ENCODE assay signal across 1 cellular context in the genomic region with DNA sequence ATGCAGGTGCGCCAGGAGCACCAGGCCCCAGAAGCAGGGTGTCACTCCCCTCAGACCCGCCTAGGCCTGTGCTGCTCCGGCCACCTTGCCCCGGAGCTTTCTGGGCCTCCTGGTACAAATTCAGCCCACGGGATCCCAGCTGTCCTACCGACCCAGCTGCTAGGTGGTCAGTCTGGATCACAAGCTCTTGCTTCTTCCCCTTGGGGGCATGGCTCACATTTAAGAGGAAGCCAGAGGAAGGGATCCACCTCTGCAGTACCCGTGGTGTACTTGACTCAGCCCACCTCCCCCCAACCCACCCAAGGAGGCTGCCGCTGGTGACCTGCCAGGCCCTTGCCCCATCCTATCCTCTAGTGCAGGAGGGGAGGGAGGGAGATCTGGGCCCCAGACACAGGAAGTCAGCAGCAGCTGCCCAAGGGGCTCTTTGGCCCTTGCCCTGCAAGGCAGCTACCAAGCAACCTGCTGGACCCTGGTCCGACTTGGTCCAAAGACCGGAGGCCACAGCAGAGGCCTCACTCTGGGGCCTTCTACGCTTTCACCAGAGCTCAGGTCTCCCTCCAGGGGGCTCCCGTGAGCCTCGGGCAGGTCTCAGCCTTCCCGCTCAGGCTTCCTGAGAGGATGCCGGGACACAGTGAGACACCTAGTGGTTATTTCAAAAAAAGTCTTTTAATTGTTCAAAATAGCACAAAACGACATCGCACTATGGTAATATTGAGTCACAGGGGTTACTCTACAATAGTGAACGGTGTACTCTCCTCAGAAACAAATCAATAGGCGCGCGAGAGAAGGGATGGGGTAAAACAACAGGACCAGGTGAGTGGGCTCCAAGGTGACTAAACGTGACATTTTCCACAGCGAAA.
TF ChIP-seq lines count a peak whose summit lies in the region.

No MANE protein-coding gene starts in this region.

TF ChIP-seq in WTC11, 78 proteins besides CTCF, POLR2A, EP300 and RAD21 (continued from another document):
- TF ChIP-seq, protein P1, sequence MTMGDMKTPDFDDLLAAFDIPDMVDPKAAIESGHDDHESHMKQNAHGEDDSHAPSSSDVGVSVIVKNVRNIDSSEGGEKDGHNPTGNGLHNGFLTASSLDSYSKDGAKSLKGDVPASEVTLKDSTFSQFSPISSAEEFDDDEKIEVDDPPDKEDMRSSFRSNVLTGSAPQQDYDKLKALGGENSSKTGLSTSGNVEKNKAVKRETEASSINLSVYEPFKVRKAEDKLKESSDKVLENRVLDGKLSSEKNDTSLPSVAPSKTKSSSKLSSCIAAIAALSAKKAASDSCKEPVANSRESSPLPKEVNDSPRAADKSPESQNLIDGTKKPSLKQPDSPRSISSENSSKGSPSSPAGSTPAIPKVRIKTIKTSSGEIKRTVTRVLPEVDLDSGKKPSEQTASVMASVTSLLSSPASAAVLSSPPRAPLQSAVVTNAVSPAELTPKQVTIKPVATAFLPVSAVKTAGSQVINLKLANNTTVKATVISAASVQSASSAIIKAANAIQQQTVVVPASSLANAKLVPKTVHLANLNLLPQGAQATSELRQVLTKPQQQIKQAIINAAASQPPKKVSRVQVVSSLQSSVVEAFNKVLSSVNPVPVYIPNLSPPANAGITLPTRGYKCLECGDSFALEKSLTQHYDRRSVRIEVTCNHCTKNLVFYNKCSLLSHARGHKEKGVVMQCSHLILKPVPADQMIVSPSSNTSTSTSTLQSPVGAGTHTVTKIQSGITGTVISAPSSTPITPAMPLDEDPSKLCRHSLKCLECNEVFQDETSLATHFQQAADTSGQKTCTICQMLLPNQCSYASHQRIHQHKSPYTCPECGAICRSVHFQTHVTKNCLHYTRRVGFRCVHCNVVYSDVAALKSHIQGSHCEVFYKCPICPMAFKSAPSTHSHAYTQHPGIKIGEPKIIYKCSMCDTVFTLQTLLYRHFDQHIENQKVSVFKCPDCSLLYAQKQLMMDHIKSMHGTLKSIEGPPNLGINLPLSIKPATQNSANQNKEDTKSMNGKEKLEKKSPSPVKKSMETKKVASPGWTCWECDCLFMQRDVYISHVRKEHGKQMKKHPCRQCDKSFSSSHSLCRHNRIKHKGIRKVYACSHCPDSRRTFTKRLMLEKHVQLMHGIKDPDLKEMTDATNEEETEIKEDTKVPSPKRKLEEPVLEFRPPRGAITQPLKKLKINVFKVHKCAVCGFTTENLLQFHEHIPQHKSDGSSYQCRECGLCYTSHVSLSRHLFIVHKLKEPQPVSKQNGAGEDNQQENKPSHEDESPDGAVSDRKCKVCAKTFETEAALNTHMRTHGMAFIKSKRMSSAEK (CRISPR knock-in tag; IDR thresholded peaks at IDR 0.05; ENCODE audit: borderline replicate concordance): no peak
- TF ChIP-seq RELA (CRISPR knock-in tag; IDR thresholded peaks at IDR 0.05; ENCODE audit: borderline replicate concordance) (no peak), SP1 (CRISPR knock-in tag; conservative IDR thresholded peaks at IDR 0.05) (no peak), PRRX2 (CRISPR knock-in tag; IDR thresholded peaks at IDR 0.05) (no peak), FOXK1 (CRISPR knock-in tag; IDR thresholded peaks at IDR 0.05) (no peak), NR2C2 (CRISPR knock-in tag; IDR thresholded peaks at IDR 0.05) (no peak), ZBTB21 (CRISPR knock-in tag; IDR thresholded peaks at IDR 0.05; ENCODE audit: borderline replicate concordance) (no peak)
- TF ChIP-seq, protein P2, sequence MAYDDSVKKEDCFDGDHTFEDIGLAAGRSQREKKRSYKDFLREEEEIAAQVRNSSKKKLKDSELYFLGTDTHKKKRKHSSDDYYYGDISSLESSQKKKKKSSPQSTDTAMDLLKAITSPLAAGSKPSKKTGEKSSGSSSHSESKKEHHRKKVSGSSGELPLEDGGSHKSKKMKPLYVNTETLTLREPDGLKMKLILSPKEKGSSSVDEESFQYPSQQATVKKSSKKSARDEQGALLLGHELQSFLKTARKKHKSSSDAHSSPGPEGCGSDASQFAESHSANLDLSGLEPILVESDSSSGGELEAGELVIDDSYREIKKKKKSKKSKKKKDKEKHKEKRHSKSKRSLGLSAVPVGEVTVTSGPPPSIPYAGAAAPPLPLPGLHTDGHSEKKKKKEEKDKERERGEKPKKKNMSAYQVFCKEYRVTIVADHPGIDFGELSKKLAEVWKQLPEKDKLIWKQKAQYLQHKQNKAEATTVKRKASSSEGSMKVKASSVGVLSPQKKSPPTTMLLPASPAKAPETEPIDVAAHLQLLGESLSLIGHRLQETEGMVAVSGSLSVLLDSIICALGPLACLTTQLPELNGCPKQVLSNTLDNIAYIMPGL (CRISPR knock-in tag; IDR thresholded peaks at IDR 0.05): no peak
- TF ChIP-seq, protein P3, sequence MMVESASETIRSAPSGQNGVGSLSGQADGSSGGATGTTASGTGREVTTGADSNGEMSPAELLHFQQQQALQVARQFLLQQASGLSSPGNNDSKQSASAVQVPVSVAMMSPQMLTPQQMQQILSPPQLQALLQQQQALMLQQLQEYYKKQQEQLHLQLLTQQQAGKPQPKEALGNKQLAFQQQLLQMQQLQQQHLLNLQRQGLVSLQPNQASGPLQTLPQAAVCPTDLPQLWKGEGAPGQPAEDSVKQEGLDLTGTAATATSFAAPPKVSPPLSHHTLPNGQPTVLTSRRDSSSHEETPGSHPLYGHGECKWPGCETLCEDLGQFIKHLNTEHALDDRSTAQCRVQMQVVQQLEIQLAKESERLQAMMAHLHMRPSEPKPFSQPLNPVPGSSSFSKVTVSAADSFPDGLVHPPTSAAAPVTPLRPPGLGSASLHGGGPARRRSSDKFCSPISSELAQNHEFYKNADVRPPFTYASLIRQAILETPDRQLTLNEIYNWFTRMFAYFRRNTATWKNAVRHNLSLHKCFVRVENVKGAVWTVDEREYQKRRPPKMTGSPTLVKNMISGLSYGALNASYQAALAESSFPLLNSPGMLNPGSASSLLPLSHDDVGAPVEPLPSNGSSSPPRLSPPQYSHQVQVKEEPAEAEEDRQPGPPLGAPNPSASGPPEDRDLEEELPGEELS (CRISPR knock-in tag; IDR thresholded peaks at IDR 0.05): no peak
- TF ChIP-seq, protein P4, sequence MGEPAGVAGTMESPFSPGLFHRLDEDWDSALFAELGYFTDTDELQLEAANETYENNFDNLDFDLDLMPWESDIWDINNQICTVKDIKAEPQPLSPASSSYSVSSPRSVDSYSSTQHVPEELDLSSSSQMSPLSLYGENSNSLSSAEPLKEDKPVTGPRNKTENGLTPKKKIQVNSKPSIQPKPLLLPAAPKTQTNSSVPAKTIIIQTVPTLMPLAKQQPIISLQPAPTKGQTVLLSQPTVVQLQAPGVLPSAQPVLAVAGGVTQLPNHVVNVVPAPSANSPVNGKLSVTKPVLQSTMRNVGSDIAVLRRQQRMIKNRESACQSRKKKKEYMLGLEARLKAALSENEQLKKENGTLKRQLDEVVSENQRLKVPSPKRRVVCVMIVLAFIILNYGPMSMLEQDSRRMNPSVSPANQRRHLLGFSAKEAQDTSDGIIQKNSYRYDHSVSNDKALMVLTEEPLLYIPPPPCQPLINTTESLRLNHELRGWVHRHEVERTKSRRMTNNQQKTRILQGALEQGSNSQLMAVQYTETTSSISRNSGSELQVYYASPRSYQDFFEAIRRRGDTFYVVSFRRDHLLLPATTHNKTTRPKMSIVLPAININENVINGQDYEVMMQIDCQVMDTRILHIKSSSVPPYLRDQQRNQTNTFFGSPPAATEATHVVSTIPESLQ (CRISPR knock-in tag; IDR thresholded peaks at IDR 0.05): no peak
- TF ChIP-seq, protein P5, sequence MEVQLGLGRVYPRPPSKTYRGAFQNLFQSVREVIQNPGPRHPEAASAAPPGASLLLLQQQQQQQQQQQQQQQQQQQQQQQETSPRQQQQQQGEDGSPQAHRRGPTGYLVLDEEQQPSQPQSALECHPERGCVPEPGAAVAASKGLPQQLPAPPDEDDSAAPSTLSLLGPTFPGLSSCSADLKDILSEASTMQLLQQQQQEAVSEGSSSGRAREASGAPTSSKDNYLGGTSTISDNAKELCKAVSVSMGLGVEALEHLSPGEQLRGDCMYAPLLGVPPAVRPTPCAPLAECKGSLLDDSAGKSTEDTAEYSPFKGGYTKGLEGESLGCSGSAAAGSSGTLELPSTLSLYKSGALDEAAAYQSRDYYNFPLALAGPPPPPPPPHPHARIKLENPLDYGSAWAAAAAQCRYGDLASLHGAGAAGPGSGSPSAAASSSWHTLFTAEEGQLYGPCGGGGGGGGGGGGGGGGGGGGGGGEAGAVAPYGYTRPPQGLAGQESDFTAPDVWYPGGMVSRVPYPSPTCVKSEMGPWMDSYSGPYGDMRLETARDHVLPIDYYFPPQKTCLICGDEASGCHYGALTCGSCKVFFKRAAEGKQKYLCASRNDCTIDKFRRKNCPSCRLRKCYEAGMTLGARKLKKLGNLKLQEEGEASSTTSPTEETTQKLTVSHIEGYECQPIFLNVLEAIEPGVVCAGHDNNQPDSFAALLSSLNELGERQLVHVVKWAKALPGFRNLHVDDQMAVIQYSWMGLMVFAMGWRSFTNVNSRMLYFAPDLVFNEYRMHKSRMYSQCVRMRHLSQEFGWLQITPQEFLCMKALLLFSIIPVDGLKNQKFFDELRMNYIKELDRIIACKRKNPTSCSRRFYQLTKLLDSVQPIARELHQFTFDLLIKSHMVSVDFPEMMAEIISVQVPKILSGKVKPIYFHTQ (CRISPR knock-in tag; IDR thresholded peaks at IDR 0.05): no peak
- TF ChIP-seq, protein P6, sequence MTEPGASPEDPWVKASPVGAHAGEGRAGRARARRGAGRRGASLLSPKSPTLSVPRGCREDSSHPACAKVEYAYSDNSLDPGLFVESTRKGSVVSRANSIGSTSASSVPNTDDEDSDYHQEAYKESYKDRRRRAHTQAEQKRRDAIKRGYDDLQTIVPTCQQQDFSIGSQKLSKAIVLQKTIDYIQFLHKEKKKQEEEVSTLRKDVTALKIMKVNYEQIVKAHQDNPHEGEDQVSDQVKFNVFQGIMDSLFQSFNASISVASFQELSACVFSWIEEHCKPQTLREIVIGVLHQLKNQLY (CRISPR knock-in tag; IDR thresholded peaks at IDR 0.05): no peak
- TF ChIP-seq, protein P7, sequence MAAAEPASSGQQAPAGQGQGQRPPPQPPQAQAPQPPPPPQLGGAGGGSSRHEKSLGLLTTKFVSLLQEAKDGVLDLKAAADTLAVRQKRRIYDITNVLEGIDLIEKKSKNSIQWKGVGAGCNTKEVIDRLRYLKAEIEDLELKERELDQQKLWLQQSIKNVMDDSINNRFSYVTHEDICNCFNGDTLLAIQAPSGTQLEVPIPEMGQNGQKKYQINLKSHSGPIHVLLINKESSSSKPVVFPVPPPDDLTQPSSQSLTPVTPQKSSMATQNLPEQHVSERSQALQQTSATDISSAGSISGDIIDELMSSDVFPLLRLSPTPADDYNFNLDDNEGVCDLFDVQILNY (CRISPR knock-in tag; IDR thresholded peaks at IDR 0.05): no peak
